Comparison of ENCODE assay signal across 9 cellular contexts in genomic region chr13:27338816-27339215, GRCh38.
DNase-seq lines count a peak whose midpoint lies in the region; ATAC-seq and TF ChIP-seq lines count a peak whose summit lies in the region.
"Had no signal": no experiment of that assay in that cellular context is flagged by ENCODE, and none has a peak within 500 bp of the region (broad histone marks: within the 10 kb centered on the region; RNA-seq: fewer than 3 reads in every experiment).

No MANE protein-coding gene starts in this region.

- CTCF ChIA-PET in OCI-LY7 (lab: Charles Lee; ENCODE audit: unreplicated experiment) = interaction anchor here (0.6 to 0.9 kb wide), 2 partner anchors 9 to 23 kb away, joined by 3 to 5 read pairs; no protein-coding TSS in a partner anchor

- H3K27me3 ChIP-seq in stomach = no peaks in the 10 kb centered on the region

- H3K9me3 ChIP-seq in OCI-LY7 (ENCODE audit: low read length) = no peaks in the 10 kb centered on the region
- H3K9me3 ChIP-seq in stomach = no peaks in the 10 kb centered on the region

- POLR2A ChIA-PET in OCI-LY7 (lab: Charles Lee) = interaction anchor here (0.6 to 1.1 kb wide), 6 partner anchors 21 to 834 kb away, joined by 3 to 8 read pairs (median 4); no protein-coding TSS in a partner anchor

- TF ChIP-seq CTCF in AG10803 (conservative IDR thresholded peaks at IDR 0.05; ENCODE audit: low read length) (peak; percentile 29; the same call in 1 of the 2 replicates), GM12875 (IDR thresholded peaks at IDR 0.05; ENCODE audit: borderline replicate concordance, insufficient read depth, low read depth, low read length) (peak; percentile 49), OCI-LY7 (conservative IDR thresholded peaks at IDR 0.05; ENCODE audit: low read length) (no peak), epithelial cell of proximal tubule (conservative IDR thresholded peaks at IDR 0.05; ENCODE audit: low read depth, low read length) (peak; percentile 27), stomach (IDR thresholded peaks at IDR 0.05) (peak in 1 of 7 experiments; percentile 5)

- H3K9me2 ChIP-seq in OCI-LY7 (ENCODE audit: insufficient read depth, low read length) = no peaks in the 10 kb centered on the region

- H3K36me3 ChIP-seq in OCI-LY7 (ENCODE audit: insufficient read depth, low read length) (no peaks in the 10 kb centered on the region), stomach (no peaks in the 10 kb centered on the region)

- H4K20me1 ChIP-seq in OCI-LY7 (ENCODE audit: insufficient read depth, low read length) = no peaks in the 10 kb centered on the region

- WGBS in stomach, 5 donors = 61 to 76% (median 66%) methylated on average over 8 of the region's 8 CpGs

- ATAC-seq in esophagus mucosa (no peak), GM18870 (IDR thresholded peaks at IDR 0.05; ENCODE audit: unreplicated experiment) (no peak)

- H3K27ac ChIP-seq in OCI-LY7 (ENCODE audit: low read depth, low read length, poor library complexity, severe bottlenecking) (no peak overlapping the region), stomach (no peak overlapping the region)
- H3K27ac ChIP-seq: SK-N-MC had no signal

- H3K4me1 ChIP-seq in OCI-LY7 (ENCODE audit: insufficient read depth, low read length, poor library complexity, severe bottlenecking) = peaks cover 4% of the 10 kb centered on the region
- peaks cover 0 to 11% (median 0%) of the 10 kb centered on the region in 4 donors for H3K4me1 ChIP-seq in stomach

- no peak overlapping the region for H3K4me2 ChIP-seq in OCI-LY7 (ENCODE audit: low read length)

- TF ChIP-seq POLR2A in stomach (IDR thresholded peaks at IDR 0.05) = no peak

- H3K4me3 ChIP-seq in AG10803 (ENCODE audit: low read length) (no peak overlapping the region), GM12875 (ENCODE audit: low read depth, low read length) (no peak overlapping the region), OCI-LY7 (ENCODE audit: low read depth, low read length, poor library complexity, severe bottlenecking) (no peak overlapping the region), epithelial cell of proximal tubule (ENCODE audit: low read depth, low read length) (no peak overlapping the region), stomach (no peak overlapping the region)
- H3K4me3 ChIP-seq: SK-N-MC had no signal

- no peak for TF ChIP-seq EP300 in stomach (IDR thresholded peaks at IDR 0.05)

- no TSS peak for BruUV-seq in OCI-LY7 (replicated peaks; lab: Mats Ljungman, UMichigan)

- no peaks in the 10 kb centered on the region for H3K79me2 ChIP-seq in OCI-LY7 (ENCODE audit: insufficient read depth, low read depth, low read length)

- H2AFZ ChIP-seq in OCI-LY7 (ENCODE audit: low read length) = no peak overlapping the region; the same call in 1 of the 2 replicates

- intact Hi-C loops in OCI-LY7 (cut with micrococcal nuclease; ENCODE audit: unreplicated experiment) (loop anchor here (2.0 to 5.0 kb wide), 2 partner anchors 67 to 168 kb away; partner anchors contain the start of genes RASL11A and USP12), stomach (cut with DNase I; ENCODE audit: low total_unique reads) (no loop called here)

- no peak for DNase-seq in AG10803 (ENCODE audit: low read depth)
- DNase-seq in OCI-LY7 (ENCODE audit: low spot score) = peak; percentile 79
- no peak for DNase-seq in epithelial cell of proximal tubule (ENCODE audit: low read depth)
- DNase-seq in AG08395 (ENCODE audit: low spot score) = no peak
- DNase-seq in stomach = no peak
